Comparison of ENCODE assay signal across 8 cellular contexts in genomic region chr22:49305215-49305965, GRCh38.
DNase-seq lines count a peak whose midpoint lies in the region; ATAC-seq and TF ChIP-seq lines count a peak whose summit lies in the region.

No MANE protein-coding gene starts in this region.

- H3K4me3 ChIP-seq in A673 (ENCODE audit: low read depth, low read length, poor library complexity, severe bottlenecking) (no peak overlapping the region), iPS-20b (ENCODE audit: low read length) (peak overlapping the region; percentile 21; the same call in 1 of the 2 replicates)

- H3K9me3 ChIP-seq in A673 (ENCODE audit: low read depth, low read length, poor library complexity, severe bottlenecking) (no peaks in the 10 kb centered on the region), iPS-20b (ENCODE audit: insufficient read depth, low read depth, low read length) (no peaks in the 10 kb centered on the region)

- no peaks in the 10 kb centered on the region for H3K9me3 Mint-ChIP-seq in activated naive CD4-positive, alpha-beta T cell treated with anti-CD3 and anti-CD28 coated beads, Interleukin-2, amount 10 ng/mL, durations not matched to agents 7 days and 5 days

- no peaks in the 10 kb centered on the region for H3K36me3 Mint-ChIP-seq in activated naive CD4-positive, alpha-beta T cell treated with anti-CD3 and anti-CD28 coated beads, Interleukin-2, amount 10 ng/mL, durations not matched to agents 7 days and 5 days

- no TSS peak for BruUV-seq in A673 (replicated peaks; lab: Mats Ljungman, UMichigan)

- CTCF ChIA-PET in A673 (lab: Charles Lee) = interaction anchor here (0.6 to 2.2 kb wide), 4 partner anchors 12 to 516 kb away, joined by 3 to 42 read pairs (median 5); no protein-coding TSS in a partner anchor
- CTCF ChIA-PET in activated naive CD4-positive, alpha-beta T cell treated with anti-CD3 and anti-CD28 coated beads, Interleukin-2, amount 10 ng/mL, durations not matched to agents 7 days and 5 days (lab: Charles Lee) = interaction anchor here (0.5 to 1.5 kb wide), 14 partner anchors 12 to 791 kb away, joined by 3 to 6 read pairs (median 4); no protein-coding TSS in a partner anchor

- no peak for ATAC-seq in GM21576 (IDR thresholded peaks at IDR 0.05; ENCODE audit: unreplicated experiment)
- no peak for ATAC-seq in GM21360 (IDR thresholded peaks at IDR 0.05; ENCODE audit: unreplicated experiment)

- H3K27me3 Mint-ChIP-seq in activated naive CD4-positive, alpha-beta T cell treated with anti-CD3 and anti-CD28 coated beads, Interleukin-2, amount 10 ng/mL, durations not matched to agents 7 days and 5 days = peaks cover 12% of the 10 kb centered on the region

- H3K36me3 ChIP-seq in A673 (ENCODE audit: insufficient read depth, low read length, poor library complexity, severe bottlenecking) = no peaks in the 10 kb centered on the region
- no peaks in the 10 kb centered on the region for H3K36me3 ChIP-seq in iPS-20b (ENCODE audit: insufficient read depth, low read depth, low read length)

- H3K4me1 Mint-ChIP-seq in activated naive CD4-positive, alpha-beta T cell treated with anti-CD3 and anti-CD28 coated beads, Interleukin-2, amount 10 ng/mL, durations not matched to agents 7 days and 5 days = no peaks in the 10 kb centered on the region

- DNase-seq in A673 (ENCODE audit: low spot score) (peak; percentile 64), GM13977 (ENCODE audit: low spot score) (no peak), RPMI8226 (peak; percentile 67)
- peak; percentile 67 for DNase-seq in activated naive CD4-positive, alpha-beta T cell treated with anti-CD3 and anti-CD28 coated beads, Interleukin-2, amount 10 ng/mL, durations not matched to agents 7 days and 5 days
- peak; percentile 10 to 58 for DNase-seq in stimulated activated CD4-positive, alpha-beta T cell treated with anti-CD3 and anti-CD28 coated beads, Interleukin-15, amount 100 ng/mL, for 1 hour (ENCODE audit: low read depth in 1 of 2, low spot score in 1 of 2)

- TF ChIP-seq CTCF in A673 (conservative IDR thresholded peaks at IDR 0.05; ENCODE audit: low read depth, low read length) = peak; percentile 97
- TF ChIP-seq CTCF in GM13977 (IDR thresholded peaks at IDR 0.05; ENCODE audit: extremely low read depth, insufficient read depth, missing control alignments) = peak; percentile 81

- H3K27ac ChIP-seq in A673 (ENCODE audit: low read depth, low read length, poor library complexity, severe bottlenecking) (peak overlapping the region; percentile 63), iPS-20b (ENCODE audit: low read length) (no peak overlapping the region)

- no peaks in the 10 kb centered on the region for H3K27me3 ChIP-seq in A673 (replicated peaks; ENCODE audit: insufficient read depth, low read depth, low read length, poor library complexity)
- H3K27me3 ChIP-seq in iPS-20b (ENCODE audit: insufficient read depth, low read length) = no peaks in the 10 kb centered on the region

- intact Hi-C loops in A673 (cut with micrococcal nuclease; ENCODE audit: unreplicated experiment) = loop anchor here (1.0 to 10.0 kb wide), 4 partner anchors 259 to 728 kb away; no protein-coding TSS in a partner anchor

- H3K4me3 Mint-ChIP-seq in activated naive CD4-positive, alpha-beta T cell treated with anti-CD3 and anti-CD28 coated beads, Interleukin-2, amount 10 ng/mL, durations not matched to agents 7 days and 5 days = no peak overlapping the region

- H3K4me1 ChIP-seq in A673 (ENCODE audit: insufficient read depth, low read length, poor library complexity, severe bottlenecking) (peaks cover 9% of the 10 kb centered on the region), iPS-20b (ENCODE audit: insufficient read depth, low read length) (no peaks in the 10 kb centered on the region)

- no peak overlapping the region for H3K27ac Mint-ChIP-seq in activated naive CD4-positive, alpha-beta T cell treated with anti-CD3 and anti-CD28 coated beads, Interleukin-2, amount 10 ng/mL, durations not matched to agents 7 days and 5 days

- no peak overlapping the region for H3K9ac ChIP-seq in iPS-20b (ENCODE audit: low read depth, low read length)

- in situ Hi-C loops in GM13977 (cut with MboI; ENCODE audit: low pct_unique_long_range_greater_than_20kb, low sequenced_read_pairs, unreplicated experiment) = no loop called here

- POLR2A ChIA-PET in A673 (lab: Charles Lee; ENCODE audit: low non-redundant PET) = no interaction called here
